1 cellular context compared by ENCODE assay signal in genomic region chr7:7104314-7104698, GRCh38.
TF ChIP-seq lines count a peak whose summit lies in the region.

No MANE protein-coding gene starts in this region.

TF ChIP-seq in K562, 482 proteins besides CTCF, POLR2A, EP300 and RAD21 (continued from another document):
- TF ChIP-seq FOXK2 (conservative IDR thresholded peaks at IDR 0.05 in 1 of 2, IDR thresholded peaks at IDR 0.05 in 1 of 2; ENCODE audit: low read depth in 2 of 2): peak in 1 of 2 experiments; percentile 46; a peak in 2 of 4 replicates
- no peak for TF ChIP-seq ZNF699 (CRISPR knock-in tag; IDR thresholded peaks at IDR 0.05; ENCODE audit: insufficient replicate concordance)
- no peak for TF ChIP-seq KAT2B (IDR thresholded peaks at IDR 0.05; ENCODE audit: low read depth, low read length)
- peak; percentile 92 for TF ChIP-seq NCOR1 (IDR thresholded peaks at IDR 0.05)
- TF ChIP-seq TAF9B (IDR thresholded peaks at IDR 0.05; ENCODE audit: partially characterized antibody): peak; percentile 27
- TF ChIP-seq MBD1 (CRISPR knock-in tag; IDR thresholded peaks at IDR 0.05): no peak
- peak; percentile 76 to 82; a peak in 3 of 4 replicates for TF ChIP-seq TRIM24 (IDR thresholded peaks at IDR 0.05)
- no peak for TF ChIP-seq ZNF124 (CRISPR knock-in tag; IDR thresholded peaks at IDR 0.05)
- no peak for TF ChIP-seq HCFC1 (IDR thresholded peaks at IDR 0.05; ENCODE audit: low read depth, low read length)
- peak in 1 of 2 experiments; percentile 90; a peak in 2 of 4 replicates for TF ChIP-seq TBL1XR1 (IDR thresholded peaks at IDR 0.05; ENCODE audit: low read length in 2 of 2)
- peak; percentile 87 for TF ChIP-seq LEF1 (IDR thresholded peaks at IDR 0.05)
- TF ChIP-seq MTA1 (IDR thresholded peaks at IDR 0.05; ENCODE audit: borderline replicate concordance): 0 out of 2 replicates have a peak, but pooled peaks have one; percentile 20
- no peak for TF ChIP-seq HNRNPH1 (optimal IDR thresholded peaks at IDR 0.05; ENCODE audit: low read depth, low read length)
- TF ChIP-seq TARDBP (IDR thresholded peaks at IDR 0.05): no peak
- TF ChIP-seq RFX5 (IDR thresholded peaks at IDR 0.05; ENCODE audit: low read depth, low read length): no peak
- no peak for TF ChIP-seq XRCC4 (IDR thresholded peaks at IDR 0.05; ENCODE audit: extremely low read depth, insufficient read depth, insufficient read length)
- TF ChIP-seq SRSF3 (IDR thresholded peaks at IDR 0.05; ENCODE audit: insufficient read depth, low read length): no peak
TF ChIP-seq in K562: peak in this region for 68.
